9 cellular contexts compared by ENCODE assay signal in the genomic region with DNA sequence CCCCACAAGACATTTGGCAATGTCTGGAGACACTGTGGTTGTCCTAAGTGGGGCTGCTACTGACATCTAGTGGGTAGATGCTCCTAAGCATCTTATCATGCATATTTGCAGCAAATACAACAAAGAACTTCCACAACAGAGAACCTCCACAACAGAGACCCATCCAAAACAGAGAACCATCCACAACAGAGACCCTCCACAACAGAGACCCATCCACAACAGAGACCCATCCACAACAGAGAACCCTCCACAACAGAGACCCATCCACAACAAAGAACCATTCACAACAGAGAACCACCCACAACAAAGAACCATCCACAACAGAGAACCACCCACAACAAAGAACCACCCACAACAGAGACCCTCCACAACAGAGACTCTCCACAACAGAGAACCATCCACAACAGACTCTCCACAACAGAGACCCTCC. TPM values are rescaled to one million over a fixed set of nuclear protein-coding genes. Genes with fewer than 3 reads are reported as not detected.
DNase-seq lines count a peak whose midpoint lies in the region; ATAC-seq and TF ChIP-seq lines count a peak whose summit lies in the region.
"Had no signal": no experiment of that assay in that cellular context is flagged by ENCODE, and none has a peak within 500 bp of the region (broad histone marks: within the 10 kb centered on the region; RNA-seq: fewer than 3 reads in every experiment).

No MANE protein-coding gene starts in this region.

- peaks cover 60% of the 10 kb centered on the region for H3K36me3 ChIP-seq in BLaER1

- H3K9me3 ChIP-seq in BLaER1 = no peaks in the 10 kb centered on the region

- H3K9ac ChIP-seq in BLaER1 = no peak overlapping the region

- no peak overlapping the region for H3K4me3 ChIP-seq in BLaER1
- no peak overlapping the region for H3K4me3 ChIP-seq in GM12875 (ENCODE audit: low read depth, low read length)
- H3K4me3 ChIP-seq in dorsolateral prefrontal cortex = peak overlapping the region in 1 of 59 donors; percentile 6
- H3K4me3 ChIP-seq: skin epidermis had no signal

- intact Hi-C loops in dorsolateral prefrontal cortex (cut with DNase I) = loop anchor here in 1 of 2 donors (2.0 to 5.0 kb wide), 2 partner anchors 42 to 122 kb away; partner anchors contain the start of gene WDR38

- H3K27ac ChIP-seq in BLaER1 (peak overlapping the region; percentile 10; the same call in 1 of the 2 replicates), dorsolateral prefrontal cortex (peak overlapping the region in 58 of 59 donors; percentile 1 to 90 (median 78))
- H3K27ac ChIP-seq: skin epidermis had no signal

- peak overlapping the region; percentile 13 for H3K4me2 ChIP-seq in BLaER1

- H3K4me1 ChIP-seq in BLaER1 = peaks cover 11% of the 10 kb centered on the region; the same call in 1 of the 2 replicates

- peak; percentile 83 for ATAC-seq in SK-N-SH treated with all-trans-retinoic acid at 6 μM for 48 hours
- no peak for ATAC-seq in GM19351 (IDR thresholded peaks at IDR 0.05; ENCODE audit: unreplicated experiment)
- no peak for ATAC-seq in HG03175 (IDR thresholded peaks at IDR 0.05; ENCODE audit: unreplicated experiment)

- H4K20me1 ChIP-seq in BLaER1 = no peaks in the 10 kb centered on the region

- DNase-seq in dorsolateral prefrontal cortex = peak in 1 of 10 donors; percentile 53
- DNase-seq in myocyte (ENCODE audit: low read depth) = peak; percentile 53
- DNase-seq in NCI-H1694 (lab: John Stamatoyannopoulos, UW) = no peak

- H3K27me3 ChIP-seq in BLaER1 (no peaks in the 10 kb centered on the region), dorsolateral prefrontal cortex (no peaks in the 10 kb centered on the region)

- peak; percentile 63; the same call in 1 of the 2 replicates for TF ChIP-seq CTCF in GM12875 (IDR thresholded peaks at IDR 0.05; ENCODE audit: borderline replicate concordance, insufficient read depth, low read depth, low read length)
- peak in 55 of 56 donors; percentile 38 to 71 (median 55) for TF ChIP-seq CTCF in dorsolateral prefrontal cortex (IDR thresholded peaks at IDR 0.05 in 54 of 56, conservative IDR thresholded peaks at IDR 0.05 in 2 of 56; ENCODE audit: low read depth in 1 of 56, partially characterized antibody in 56 of 56)

TF ChIP-seq in SK-N-SH treated with all-trans-retinoic acid at 6 μM for 48 hours, 23 proteins besides CTCF, POLR2A, EP300 and RAD21:
- TF ChIP-seq ZNF70 (CRISPR knock-in tag; IDR thresholded peaks at IDR 0.05) (no peak), POU6F1 (CRISPR knock-in tag; IDR thresholded peaks at IDR 0.05; ENCODE audit: borderline replicate concordance, low read depth) (no peak), ZC3H10 (CRISPR knock-in tag; IDR thresholded peaks at IDR 0.05) (no peak), ESRRG (CRISPR knock-in tag; IDR thresholded peaks at IDR 0.05) (no peak), GLIS3 (CRISPR knock-in tag; IDR thresholded peaks at IDR 0.05) (no peak), PPARA (CRISPR knock-in tag; IDR thresholded peaks at IDR 0.05; ENCODE audit: borderline replicate concordance) (no peak), ZFP30 (CRISPR knock-in tag; IDR thresholded peaks at IDR 0.05) (no peak), SNAI2 (CRISPR knock-in tag; IDR thresholded peaks at IDR 0.05) (no peak), TOX (CRISPR knock-in tag; IDR thresholded peaks at IDR 0.05; ENCODE audit: borderline replicate concordance) (no peak), ZNF565 (CRISPR knock-in tag; conservative IDR thresholded peaks at IDR 0.05; ENCODE audit: low read depth) (no peak), CSDC2 (CRISPR knock-in tag; IDR thresholded peaks at IDR 0.05) (no peak)
- TF ChIP-seq, protein P1, sequence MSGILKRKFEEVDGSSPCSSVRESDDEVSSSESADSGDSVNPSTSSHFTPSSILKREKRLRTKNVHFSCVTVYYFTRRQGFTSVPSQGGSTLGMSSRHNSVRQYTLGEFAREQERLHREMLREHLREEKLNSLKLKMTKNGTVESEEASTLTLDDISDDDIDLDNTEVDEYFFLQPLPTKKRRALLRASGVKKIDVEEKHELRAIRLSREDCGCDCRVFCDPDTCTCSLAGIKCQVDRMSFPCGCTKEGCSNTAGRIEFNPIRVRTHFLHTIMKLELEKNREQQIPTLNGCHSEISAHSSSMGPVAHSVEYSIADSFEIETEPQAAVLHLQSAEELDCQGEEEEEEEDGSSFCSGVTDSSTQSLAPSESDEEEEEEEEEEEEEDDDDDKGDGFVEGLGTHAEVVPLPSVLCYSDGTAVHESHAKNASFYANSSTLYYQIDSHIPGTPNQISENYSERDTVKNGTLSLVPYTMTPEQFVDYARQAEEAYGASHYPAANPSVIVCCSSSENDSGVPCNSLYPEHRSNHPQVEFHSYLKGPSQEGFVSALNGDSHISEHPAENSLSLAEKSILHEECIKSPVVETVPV (CRISPR knock-in tag; IDR thresholded peaks at IDR 0.05) = no peak

RNA-seq across cellular contexts. Expression of gene ARPC5L, which starts 32.8 kb away (rescaled TPM):
- total RNA-seq in dorsolateral prefrontal cortex (10 to 100 TPM; 25.7 to 85.1 (median 57.9) TPM), myocyte (31.7 and 32.2 TPM in 2 replicates)
- polyA plus RNA-seq in myocyte (2012) = 60.3 TPM

RNA-seq across cellular contexts. Expression of gene RPL35, which starts 33.0 kb away (rescaled TPM):
- total RNA-seq in dorsolateral prefrontal cortex = 100 to 1,000 TPM; 334 to 549 (median 424) TPM
- total RNA-seq in myocyte = 1,729 and 2,407 TPM in 2 replicates
- polyA plus RNA-seq in myocyte (2012) = 1,685 TPM

RNA-seq across cellular contexts. Expression of gene WDR38, which starts 41.5 kb away (rescaled TPM):
- total RNA-seq in dorsolateral prefrontal cortex (1 to 10 TPM in 1 of 120 experiments, under 1 TPM in 20, not detected in 99; 0.36 to 1.2 (median 0.64) TPM), myocyte (0.16 TPM in 1 of 2 replicates, not detected in the other)
- polyA plus RNA-seq in myocyte (2012) = not detected

RNA-seq across cellular contexts. Expression of gene GOLGA1, which starts 46.1 kb away (rescaled TPM):
- total RNA-seq in dorsolateral prefrontal cortex (10 to 100 TPM; 16.5 to 38.0 (median 25.8) TPM), myocyte (15.3 and 17.3 TPM in 2 replicates)
- 12.3 TPM for polyA plus RNA-seq in myocyte (2012)
